8 cellular contexts compared by ENCODE assay signal in genomic region chr6:33904050-33904827, GRCh38.
DNase-seq lines count a peak whose midpoint lies in the region; ATAC-seq, FAIRE-seq and TF ChIP-seq lines count a peak whose summit lies in the region.

No MANE protein-coding gene starts in this region.

- TF ChIP-seq POLR2A in suprapubic skin (IDR thresholded peaks at IDR 0.05): no peak

- no peaks in the 10 kb centered on the region for H3K27me3 ChIP-seq in small intestine (ENCODE audit: control insufficient read depth in 2 of 2, insufficient read depth in 2 of 2, low read length in 2 of 2)
- H3K27me3 ChIP-seq in suprapubic skin: peaks cover 17% of the 10 kb centered on the region

- H3K4me3 ChIP-seq in small intestine (ENCODE audit: low read depth in 1 of 2, low read length in 2 of 2): no peak overlapping the region
- H3K4me3 ChIP-seq in suprapubic skin: no peak overlapping the region

- no peak for TF ChIP-seq CTCF in suprapubic skin (IDR thresholded peaks at IDR 0.05)

- H3K27ac ChIP-seq in small intestine (ENCODE audit: low read depth in 1 of 2, low read length in 1 of 2) (peak overlapping the region; percentile 43 to 59), suprapubic skin (no peak overlapping the region)

- H3K9me3 ChIP-seq in small intestine (ENCODE audit: control insufficient read depth, low read depth): no peaks in the 10 kb centered on the region
- no peaks in the 10 kb centered on the region for H3K9me3 ChIP-seq in suprapubic skin

- 40 to 42% (median 40%) methylated on average over 13 to 14 of the region's 14 CpGs for WGBS in small intestine, 3 donors
- 72% methylated on average over 12 of the region's 14 CpGs for WGBS in suprapubic skin

- H3K36me3 ChIP-seq in small intestine (ENCODE audit: control insufficient read depth in 2 of 2, insufficient read depth in 2 of 2, low read length in 2 of 2) (no peaks in the 10 kb centered on the region), suprapubic skin (no peaks in the 10 kb centered on the region)

- DNase-seq in CD1c-positive myeloid dendritic cell (ENCODE audit: extremely low spot score) (peak; percentile 22), activated gamma-delta T cell (lab: John Stamatoyannopoulos, UW) (peak; percentile 55), small intestine (peak; percentile 78), DMS114 treated with DMSO at 0.1 percent for 48 hours (lab: John Stamatoyannopoulos, UW; ENCODE audit: unreplicated experiment) (no peak), NCI-H1105 (lab: John Stamatoyannopoulos, UW) (no peak), suprapubic skin (ENCODE audit: low spot score in 2 of 2) (no peak)
- DNase-seq in NK-92 treated with Interleukin-12 subunit alpha and Interleukin-12 subunit beta, amount 100 ng/mL, for 24 hours (lab: John Stamatoyannopoulos, UW): peak; percentile 95

- TF ChIP-seq EP300 in suprapubic skin (IDR thresholded peaks at IDR 0.05): no peak

- H3K4me1 ChIP-seq in small intestine (ENCODE audit: control insufficient read depth in 2 of 2, insufficient read depth in 1 of 2, low read depth in 1 of 2, low read length in 1 of 2) (peaks cover 0 to 10% of the 10 kb centered on the region in 2 donors), suprapubic skin (peaks cover 8% of the 10 kb centered on the region)

- ATAC-seq in GM21390 (IDR thresholded peaks at IDR 0.05; ENCODE audit: unreplicated experiment): peak; percentile 85

- FAIRE-seq in small intestine (lab: Jason Lieb, UNC): no peak

Comparison
In these comparisons a context has a peak if more than half of its experiments do, and no peak if none do; other contexts are left out.
1. DNase-seq: peak in CD1c-positive myeloid dendritic cell (single experiment), NK-92 treated with Interleukin-12 subunit alpha and Interleukin-12 subunit beta, amount 100 ng/mL, for 24 hours (single experiment), activated gamma-delta T cell (single experiment) and small intestine (single experiment); none in DMS114 treated with DMSO at 0.1 percent for 48 hours (single experiment), NCI-H1105 (single experiment) and suprapubic skin (0 of 2).